In genomic region chr11:534197-534591, GRCh38 we compare ENCODE assay signal across 8 cellular contexts. TPM values are rescaled to one million over a fixed set of nuclear protein-coding genes. Genes with fewer than 3 reads are reported as not detected.
A peak's percentile ranks its signal among the peaks of the same experiment; 100 is the strongest.
DNase-seq lines count a peak whose midpoint lies in the region; ATAC-seq, FAIRE-seq and TF ChIP-seq lines count a peak whose summit lies in the region.

No MANE protein-coding gene starts in this region.

- no peak overlapping the region for H2AFZ ChIP-seq in mammary epithelial cell (ENCODE audit: low read depth, low read length)
- H2AFZ ChIP-seq in mesenchymal stem cell (ENCODE audit: low read depth, low read length): no peak overlapping the region

- peaks cover 38% of the 10 kb centered on the region for H3K4me1 ChIP-seq in mammary epithelial cell (ENCODE audit: insufficient read depth, low read length)
- peaks cover 34% of the 10 kb centered on the region for H3K4me1 ChIP-seq in mesenchymal stem cell (ENCODE audit: control insufficient read depth, insufficient read depth, low read depth, low read length)

- in situ Hi-C loops in mammary epithelial cell (cut with MboI; ENCODE audit: low sequenced_read_pairs in 2 of 2): no loop called here

- CTCF ChIA-PET in mammary epithelial cell (lab: Charles Lee; ENCODE audit: low non-redundant PET): no interaction called here

- H3K36me3 Mint-ChIP-seq in activated T-cell treated with anti-CD3 and anti-CD28 coated beads, Interleukin-2, amount 50 U/mL, for 24 hours (ENCODE audit: low read depth): peaks cover 23% of the 10 kb centered on the region
- no peaks in the 10 kb centered on the region for H3K36me3 Mint-ChIP-seq in type B pancreatic cell

- H3K4ac ChIP-seq in mesenchymal stem cell (ENCODE audit: low read depth in 1 of 2, low read length in 2 of 2): peak overlapping the region in 1 of 2 experiments; percentile 80

- H3K27ac Mint-ChIP-seq in activated T-cell treated with anti-CD3 and anti-CD28 coated beads, Interleukin-2, amount 50 U/mL, for 24 hours: peak overlapping the region; percentile 68
- no peak overlapping the region for H3K27ac Mint-ChIP-seq in type B pancreatic cell

- H3K27me3 ChIP-seq in mammary epithelial cell (ENCODE audit: insufficient read depth, low read length) (no peaks in the 10 kb centered on the region), mesenchymal stem cell (ENCODE audit: control insufficient read depth in 1 of 2, insufficient read depth in 1 of 2, low read length in 2 of 2) (peaks cover 0 to 12% of the 10 kb centered on the region in 2 experiments)

- H2BK5ac ChIP-seq in mesenchymal stem cell (ENCODE audit: low read depth, low read length, poor library complexity, severe bottlenecking): no peak overlapping the region

- H3K27me3 Mint-ChIP-seq in activated T-cell treated with anti-CD3 and anti-CD28 coated beads, Interleukin-2, amount 50 U/mL, for 24 hours: no peaks in the 10 kb centered on the region
- peaks cover 18% of the 10 kb centered on the region for H3K27me3 Mint-ChIP-seq in type B pancreatic cell

- H3K23ac ChIP-seq in mesenchymal stem cell (ENCODE audit: low read length in 2 of 2): peak overlapping the region in 1 of 2 experiments; percentile 57

- H2BK15ac ChIP-seq in mesenchymal stem cell (ENCODE audit: low read depth, poor library complexity, severe bottlenecking): no peak overlapping the region

- H3K9me3 ChIP-seq in mammary epithelial cell (replicated peaks; ENCODE audit: insufficient read depth, low read length): no peaks in the 10 kb centered on the region
- no peaks in the 10 kb centered on the region for H3K9me3 ChIP-seq in mesenchymal stem cell (ENCODE audit: control insufficient read depth, low read length)

- H3K36me3 ChIP-seq in mammary epithelial cell (ENCODE audit: insufficient read depth, low read length): peaks cover 17% of the 10 kb centered on the region
- H3K36me3 ChIP-seq in mesenchymal stem cell (ENCODE audit: control insufficient read depth in 1 of 2, insufficient read depth in 2 of 2, low read depth in 1 of 2, low read length in 2 of 2): peaks cover 27 to 43% of the 10 kb centered on the region in 2 experiments

- intact Hi-C loops in mammary epithelial cell (cut with micrococcal nuclease): loop anchor here (1.0 to 2.0 kb wide), 2 partner anchors 84 to 195 kb away; partner anchors contain the start of gene PTDSS2

- H2BK12ac ChIP-seq in mesenchymal stem cell (ENCODE audit: low read length in 2 of 2): peak overlapping the region in 1 of 2 experiments; percentile 49

- H3K9ac ChIP-seq in mammary epithelial cell (ENCODE audit: insufficient read depth, low read length): no peak overlapping the region
- H3K9ac ChIP-seq in mesenchymal stem cell (ENCODE audit: low read length): peak overlapping the region; percentile 85

- H3K4me3 ChIP-seq in mammary epithelial cell (replicated peaks in 1 of 3; ENCODE audit: insufficient read depth in 1 of 3, low read depth in 2 of 3, low read length in 3 of 3) (peak overlapping the region; percentile 87 to 89 (median 88)), mesenchymal stem cell (ENCODE audit: insufficient read depth in 1 of 2, low read depth in 1 of 2, low read length in 2 of 2) (peak overlapping the region; percentile 84)

- peaks cover 5% of the 10 kb centered on the region for H4K20me1 ChIP-seq in mammary epithelial cell (ENCODE audit: insufficient read depth, low read length)

- no TSS peak for BruUV-seq in mammary epithelial cell (replicated peaks; lab: Mats Ljungman, UMichigan)

- H3K9me3 Mint-ChIP-seq in activated T-cell treated with anti-CD3 and anti-CD28 coated beads, Interleukin-2, amount 50 U/mL, for 24 hours: no peaks in the 10 kb centered on the region
- H3K9me3 Mint-ChIP-seq in type B pancreatic cell: no peaks in the 10 kb centered on the region

- H3K4me2 ChIP-seq in mammary epithelial cell (ENCODE audit: insufficient read depth, low read depth, low read length) (peak overlapping the region; percentile 92), mesenchymal stem cell (ENCODE audit: low read length, poor library complexity, severe bottlenecking) (peak overlapping the region; percentile 79)

- H3K18ac ChIP-seq in mesenchymal stem cell (ENCODE audit: low read depth in 1 of 2, low read length in 2 of 2): peak overlapping the region in 1 of 2 experiments; percentile 38

- H3K27ac ChIP-seq in mammary epithelial cell (ENCODE audit: insufficient read depth, low read depth, low read length) (no peak overlapping the region), mesenchymal stem cell (ENCODE audit: low read length, poor library complexity, severe bottlenecking) (no peak overlapping the region)

- peak overlapping the region; percentile 35 for H4K91ac ChIP-seq in mesenchymal stem cell (ENCODE audit: low read length)

- peaks cover 12% of the 10 kb centered on the region for H3K79me1 ChIP-seq in mesenchymal stem cell (replicated peaks; ENCODE audit: low read length, poor library complexity, severe bottlenecking)

- H3K4me3 Mint-ChIP-seq in activated T-cell treated with anti-CD3 and anti-CD28 coated beads, Interleukin-2, amount 50 U/mL, for 24 hours: peak overlapping the region; percentile 82
- H3K4me3 Mint-ChIP-seq in type B pancreatic cell: peak overlapping the region; percentile 79

- peaks cover 37% of the 10 kb centered on the region for H3K79me2 ChIP-seq in mammary epithelial cell (ENCODE audit: insufficient read depth, low read length)

- peaks cover 22% of the 10 kb centered on the region for H3K4me1 Mint-ChIP-seq in activated T-cell treated with anti-CD3 and anti-CD28 coated beads, Interleukin-2, amount 50 U/mL, for 24 hours (ENCODE audit: low read depth)
- H3K4me1 Mint-ChIP-seq in type B pancreatic cell (ENCODE audit: unreplicated experiment): no peaks in the 10 kb centered on the region

- peak overlapping the region in 1 of 2 experiments; percentile 96 for H3K14ac ChIP-seq in mesenchymal stem cell (ENCODE audit: low read length in 2 of 2)

- DNase-seq in activated T-cell treated with anti-CD3 and anti-CD28 coated beads, Interleukin-2, amount 50 U/mL, for 24 hours: no peak
- no peak for DNase-seq in activated T-cell treated with anti-CD3 and anti-CD28 coated beads, Interleukin-2, amount 50 U/mL, for 48 hours
- DNase-seq in mammary epithelial cell (no peak), mesenchymal stem cell (no peak), type B pancreatic cell (ENCODE audit: extremely low spot score, unreplicated experiment) (peak; percentile 67), D721Med (ENCODE audit: insufficient read length, low spot score) (no peak)
- DNase-seq in stimulated activated naive CD4-positive, alpha-beta T cell (lab: John Stamatoyannopoulos, UW): no peak

- ATAC-seq in GM21576 (IDR thresholded peaks at IDR 0.05; ENCODE audit: unreplicated experiment): no peak

- TF ChIP-seq CTCF in mammary epithelial cell (conservative IDR thresholded peaks at IDR 0.05 in 1 of 2, IDR thresholded peaks at IDR 0.05 in 1 of 2; ENCODE audit: extremely low read depth in 1 of 2, insufficient read depth in 1 of 2, low read depth in 1 of 2, low read length in 2 of 2) (no peak), type B pancreatic cell (conservative IDR thresholded peaks at IDR 0.05) (no peak), D721Med (IDR thresholded peaks at IDR 0.05; ENCODE audit: insufficient read depth, missing control alignments) (no peak)

- no peak for FAIRE-seq in D721Med (lab: Jason Lieb, UNC)

- no peak overlapping the region for H2BK120ac ChIP-seq in mesenchymal stem cell (ENCODE audit: low read depth, low read length)

- no peak overlapping the region for H4K8ac ChIP-seq in mesenchymal stem cell (ENCODE audit: low read length)

- no peak overlapping the region for H2AK5ac ChIP-seq in mesenchymal stem cell (ENCODE audit: low read length, severe bottlenecking)

- WGBS in mammary epithelial cell (ENCODE audit: low coverage, missing lambda C conversion rate): 30% methylated on average over 14 of the region's 19 CpGs
- WGBS in mesenchymal stem cell: 86% methylated on average over 19 of the region's 19 CpGs

- dilution Hi-C loops in mammary epithelial cell (cut with HindIII; ENCODE audit: low sequenced_read_pairs): no loop called here

RNA-seq across cellular contexts. Expression of gene HRAS, which starts 1.2 kb away (rescaled TPM):
- total RNA-seq in mammary epithelial cell: 100 to 1,000 TPM in 1 of 2 donors, 10 to 100 TPM in 1; 36.5 to 194 TPM
- 230 TPM for polyA plus RNA-seq in mammary epithelial cell
- polyA minus RNA-seq in mammary epithelial cell: 165 TPM
- polyA plus RNA-seq in mesenchymal stem cell (2013, experiment 1 of 2): 41.9 TPM
- polyA plus RNA-seq in mesenchymal stem cell (2013, experiment 2 of 2): 42.6 TPM
- total RNA-seq in type B pancreatic cell (ENCODE audit: low replicate concordance): 54.6 and 63.1 TPM in 2 replicates

RNA-seq across cellular contexts. Expression of gene LRRC56, which starts 3.1 kb away (rescaled TPM):
- 1 to 10 TPM in 1 of 2 donors, under 1 TPM in 1; 0.50 to 1.2 TPM for total RNA-seq in mammary epithelial cell
- 0.35 TPM for polyA plus RNA-seq in mammary epithelial cell
- polyA minus RNA-seq in mammary epithelial cell: not detected
- polyA plus RNA-seq in mesenchymal stem cell (2013, experiment 1 of 2): 1.2 TPM
- 1.2 TPM for polyA plus RNA-seq in mesenchymal stem cell (2013, experiment 2 of 2)
- 1.7 and 1.8 TPM in 2 replicates for total RNA-seq in type B pancreatic cell (ENCODE audit: low replicate concordance)

RNA-seq across cellular contexts. Expression of gene LMNTD2, which starts 26.3 kb away (rescaled TPM):
- total RNA-seq in mammary epithelial cell (1 to 10 TPM; 2.3 to 7.6 TPM), type B pancreatic cell (ENCODE audit: low replicate concordance) (6.7 and 7.2 TPM in 2 replicates)
- polyA plus RNA-seq in mammary epithelial cell: 1.8 TPM
- polyA minus RNA-seq in mammary epithelial cell: not detected
- polyA plus RNA-seq in mesenchymal stem cell (2013, experiment 1 of 2): 0.46 TPM
- polyA plus RNA-seq in mesenchymal stem cell (2013, experiment 2 of 2): 0.67 TPM

RNA-seq across cellular contexts. Expression of gene RASSF7, which starts 26.6 kb away (rescaled TPM):
- 10 to 100 TPM; 33.3 to 36.1 TPM for total RNA-seq in mammary epithelial cell
- 35.2 TPM for polyA plus RNA-seq in mammary epithelial cell
- 4.6 TPM for polyA minus RNA-seq in mammary epithelial cell
- polyA plus RNA-seq in mesenchymal stem cell (2013, experiment 1 of 2): 3.2 TPM
- 2.3 TPM for polyA plus RNA-seq in mesenchymal stem cell (2013, experiment 2 of 2)
- total RNA-seq in type B pancreatic cell (ENCODE audit: low replicate concordance): 35.7 and 75.8 TPM in 2 replicates

RNA-seq across cellular contexts. Expression of gene RNH1, which starts 27.2 kb away (rescaled TPM):
- total RNA-seq in mammary epithelial cell (100 to 1,000 TPM; 187 to 206 TPM), type B pancreatic cell (ENCODE audit: low replicate concordance) (84.5 and 128 TPM in 2 replicates)
- polyA plus RNA-seq in mammary epithelial cell: 122 TPM
- polyA minus RNA-seq in mammary epithelial cell: 104 TPM
- polyA plus RNA-seq in mesenchymal stem cell (2013, experiment 1 of 2): 114 TPM
- 114 TPM for polyA plus RNA-seq in mesenchymal stem cell (2013, experiment 2 of 2)
